8 cellular contexts compared by ENCODE assay signal in genomic region chr17:3002538-3003301, GRCh38.
DNase-seq lines count a peak whose midpoint lies in the region; ATAC-seq and TF ChIP-seq lines count a peak whose summit lies in the region.

No MANE protein-coding gene starts in this region.

- intact Hi-C loops in esophagus squamous epithelium (cut with DNase I) (no loop called here), upper lobe of right lung (cut with DNase I) (no loop called here)

- WGBS in esophagus squamous epithelium, 2 donors: 71 to 79% methylated on average over 9 to 11 of the region's 14 CpGs

- H3K9ac ChIP-seq in MM.1S (ENCODE audit: low read length): peak overlapping the region; percentile 47; the same call in 1 of the 2 replicates

- ATAC-seq in GM18517 (IDR thresholded peaks at IDR 0.05; ENCODE audit: unreplicated experiment) (peak; percentile 75), GM21723 (IDR thresholded peaks at IDR 0.05; ENCODE audit: unreplicated experiment) (peak; percentile 70), upper lobe of right lung (peak; percentile 4)

- no peaks in the 10 kb centered on the region for H3K9me2 ChIP-seq in MM.1S (replicated peaks; ENCODE audit: insufficient read depth, low read length)

- H3K4me3 ChIP-seq in MM.1S (ENCODE audit: low read length): peak overlapping the region; percentile 11; the same call in 1 of the 2 replicates
- H3K4me3 ChIP-seq in esophagus squamous epithelium: no peak overlapping the region
- H3K4me3 ChIP-seq in upper lobe of right lung: no peak overlapping the region

- no peak for TF ChIP-seq CTCF in MM.1S (IDR thresholded peaks at IDR 0.05; ENCODE audit: low read length)
- no peak for TF ChIP-seq CTCF in esophagus squamous epithelium (IDR thresholded peaks at IDR 0.05)
- TF ChIP-seq CTCF in upper lobe of right lung (IDR thresholded peaks at IDR 0.05): no peak

- H3K36me3 ChIP-seq in MM.1S (replicated peaks; ENCODE audit: insufficient read depth, low read length) (no peaks in the 10 kb centered on the region), esophagus squamous epithelium (peaks cover 0 to 34% (median 0%) of the 10 kb centered on the region in 3 donors), upper lobe of right lung (no peaks in the 10 kb centered on the region)

- H4K20me1 ChIP-seq in MM.1S (ENCODE audit: insufficient read depth, low read length): no peaks in the 10 kb centered on the region

- H3K9me3 ChIP-seq in MM.1S (replicated peaks; ENCODE audit: insufficient read depth, low read length): no peaks in the 10 kb centered on the region
- H3K9me3 ChIP-seq in esophagus squamous epithelium: no peaks in the 10 kb centered on the region
- H3K9me3 ChIP-seq in upper lobe of right lung: no peaks in the 10 kb centered on the region

- TF ChIP-seq POLR2A in esophagus squamous epithelium (IDR thresholded peaks at IDR 0.05): no peak

- H2AFZ ChIP-seq in MM.1S (ENCODE audit: low read length): peak overlapping the region; percentile 68

- peak; percentile 59 for DNase-seq in MM.1S
- no peak for DNase-seq in esophagus squamous epithelium (lab: John Stamatoyannopoulos, UW)
- peak; percentile 60 for DNase-seq in upper lobe of right lung
- DNase-seq in NCI-H1105 (lab: John Stamatoyannopoulos, UW): no peak
- no peak for DNase-seq in middle frontal gyrus (ENCODE audit: extremely low spot score, low spot score)
- DNase-seq in activated CD8-positive, alpha-beta memory T cell treated with anti-CD3 and anti-CD28 coated beads for 24 hours: no peak

- peak overlapping the region; percentile 69; the same call in 1 of the 2 replicates for H3K4me2 ChIP-seq in MM.1S (ENCODE audit: low read depth, low read length)

- H3K4me1 ChIP-seq in MM.1S (ENCODE audit: low read length) (peaks cover 24% of the 10 kb centered on the region), esophagus squamous epithelium (peaks cover 23 to 38% (median 25%) of the 10 kb centered on the region in 3 donors), upper lobe of right lung (peaks cover 24% of the 10 kb centered on the region)

- peak overlapping the region; percentile 91 for H3K27ac ChIP-seq in MM.1S (ENCODE audit: low read length)
- H3K27ac ChIP-seq in esophagus squamous epithelium: peak overlapping the region in 3 of 4 donors; percentile 85 to 91 (median 85)
- no peak overlapping the region for H3K27ac ChIP-seq in upper lobe of right lung

- H3K27me3 ChIP-seq in MM.1S (replicated peaks; ENCODE audit: insufficient read depth, low read length) (no peaks in the 10 kb centered on the region), esophagus squamous epithelium (no peaks in the 10 kb centered on the region), upper lobe of right lung (no peaks in the 10 kb centered on the region)

- H3K79me2 ChIP-seq in MM.1S (ENCODE audit: low read length): no peaks in the 10 kb centered on the region

- H3F3A ChIP-seq in MM.1S (ENCODE audit: insufficient read depth, low read length): peaks cover 14% of the 10 kb centered on the region

Comparison
In these comparisons a context has a peak if more than half of its experiments do, and no peak if none do; other contexts are left out.
1. ATAC-seq: peak in every context shown above with its lines; median percentile 75 in GM18517; 70 in GM21723; 4 in upper lobe of right lung.
2. DNase-seq: peak in MM.1S (single experiment) and upper lobe of right lung (single experiment); none in esophagus squamous epithelium (single experiment), NCI-H1105 (single experiment), middle frontal gyrus (single experiment) and activated CD8-positive, alpha-beta memory T cell treated with anti-CD3 and anti-CD28 coated beads for 24 hours (single experiment).